In the genomic region with DNA sequence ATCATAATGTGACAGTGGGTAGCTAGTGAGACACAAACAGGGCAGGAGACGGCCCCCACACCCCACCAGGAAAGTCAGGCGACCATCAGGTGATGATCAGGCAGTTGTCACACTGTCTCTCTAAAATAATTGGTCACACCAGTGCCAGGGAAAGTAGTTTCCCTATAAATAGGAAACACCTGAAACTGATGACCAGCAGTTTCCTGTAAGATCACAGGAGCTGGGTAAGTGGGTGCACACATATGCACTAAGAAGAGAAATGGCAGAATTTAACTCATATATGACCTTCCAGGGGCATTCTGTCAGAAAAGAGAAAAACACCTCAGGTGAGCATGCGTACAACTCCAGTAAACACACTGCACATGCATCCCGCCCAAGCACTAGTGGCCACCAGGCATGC, we compare ENCODE assay signal across 20 cellular contexts.
"Had no signal": no experiment of that assay in that cellular context is flagged by ENCODE, and none has a peak within 500 bp of the region (broad histone marks: within the 10 kb centered on the region; RNA-seq: fewer than 3 reads in every experiment).

No MANE protein-coding gene starts in this region.

- H3K36me3 ChIP-seq: SJSA1 had no signal

- H3K4me3 ChIP-seq: SJSA1, SK-N-MC had no signal

- H3K4me1 ChIP-seq: SJSA1 had no signal

- H3K27me3 ChIP-seq: SJSA1 had no signal

- H3K9me3 ChIP-seq: SJSA1 had no signal

- DNase-seq: KBM-7; NCI-H1092 treated with DMSO at 0.1 percent for 48 hours; NCI-H1436; NCI-H187; NCI-H2029; NCI-H2081 treated with DMSO at 0.1 percent for 48 hours; NCI-H2171; NCI-H226; NCI-H446; NCI-H510A; NCI-H524 treated with DMSO at 0.1 percent for 48 hours; NCI-H69; NCI-H774; NK-92 treated with Interleukin-12 subunit alpha and Interleukin-12 subunit beta, amount 100 ng/mL, for 24 hours; PC-3; SIG-M5 had no signal

- ATAC-seq: Panc1, PC-3, Right ventricle myocardium inferior had no signal

- H3K27ac ChIP-seq: SJSA1, SK-N-MC had no signal
